Comparison of ENCODE assay signal across 8 cellular contexts in genomic region chr4:39469429-39470077, GRCh38. TPM values are rescaled to one million over a fixed set of nuclear protein-coding genes. Genes with fewer than 3 reads are reported as not detected.
DNase-seq lines count a peak whose midpoint lies in the region; ATAC-seq and TF ChIP-seq lines count a peak whose summit lies in the region.

No MANE protein-coding gene starts in this region.

- peak; percentile 77 for ATAC-seq in GM18909 (IDR thresholded peaks at IDR 0.05; ENCODE audit: poor library complexity, unreplicated experiment)
- peak; percentile 78 for ATAC-seq in HG03196 (IDR thresholded peaks at IDR 0.05; ENCODE audit: unreplicated experiment)
- peak; percentile 80 for ATAC-seq in gastroesophageal sphincter
- ATAC-seq in HG03045 (IDR thresholded peaks at IDR 0.05; ENCODE audit: unreplicated experiment), result no peak

- H3K4me1 ChIP-seq in CD8-positive, alpha-beta memory T cell (ENCODE audit: insufficient read depth, low read length), result peaks cover 4% of the 10 kb centered on the region
- H3K4me1 ChIP-seq in gastroesophageal sphincter, result peaks cover 0 to 4% (median 2%) of the 10 kb centered on the region in 3 donors

- peak in 3 of 5 donors; percentile 11 to 46 (median 44) for DNase-seq in CD8-positive, alpha-beta memory T cell
- DNase-seq in NCI-H446 treated with DMSO at 0.1 percent for 48 hours (lab: John Stamatoyannopoulos, UW), result peak; percentile 59
- no peak for DNase-seq in activated CD4-positive, alpha-beta memory T cell treated with anti-CD3 and anti-CD28 coated beads, Interleukin-2, amount 10 ng/mL, durations not matched to agents 7 days and 5 days
- no peak for DNase-seq in osteocyte (ENCODE audit: extremely low spot score, unreplicated experiment)

- H3K27ac Mint-ChIP-seq in CD8-positive, alpha-beta memory T cell, result peak overlapping the region in 6 of 8 donors; percentile 10 to 42 (median 16)
- peak overlapping the region; percentile 38 for H3K27ac Mint-ChIP-seq in activated CD4-positive, alpha-beta memory T cell treated with anti-CD3 and anti-CD28 coated beads, Interleukin-2, amount 10 ng/mL, durations not matched to agents 7 days and 5 days
- peak overlapping the region; percentile 83 for H3K27ac Mint-ChIP-seq in osteocyte (ENCODE audit: unreplicated experiment)

- no peaks in the 10 kb centered on the region for H3K9me3 ChIP-seq in CD8-positive, alpha-beta memory T cell (ENCODE audit: low read length)
- H3K9me3 ChIP-seq in gastroesophageal sphincter, result no peaks in the 10 kb centered on the region

- H3K36me3 ChIP-seq in CD8-positive, alpha-beta memory T cell (ENCODE audit: insufficient read depth, low read length), result peaks cover 7% of the 10 kb centered on the region
- peaks cover 0 to 63% of the 10 kb centered on the region in 2 donors for H3K36me3 ChIP-seq in gastroesophageal sphincter

- 56 to 58% methylated on average over 4 of the region's 4 CpGs for WGBS in gastroesophageal sphincter (ENCODE audit: low coverage in 1 of 2), 2 donors

- no peak overlapping the region for H3K4me3 ChIP-seq in CD8-positive, alpha-beta memory T cell (ENCODE audit: low read length)
- H3K4me3 ChIP-seq in gastroesophageal sphincter, result no peak overlapping the region

- no peak overlapping the region for H3K4me3 Mint-ChIP-seq in CD8-positive, alpha-beta memory T cell
- H3K4me3 Mint-ChIP-seq in activated CD4-positive, alpha-beta memory T cell treated with anti-CD3 and anti-CD28 coated beads, Interleukin-2, amount 10 ng/mL, durations not matched to agents 7 days and 5 days, result no peak overlapping the region
- no peak overlapping the region for H3K4me3 Mint-ChIP-seq in osteocyte (ENCODE audit: unreplicated experiment)

- no peak for TF ChIP-seq POLR2A in gastroesophageal sphincter (IDR thresholded peaks at IDR 0.05)

- peaks cover 0 to 43% (median 12%) of the 10 kb centered on the region in 3 donors for H3K36me3 Mint-ChIP-seq in CD8-positive, alpha-beta memory T cell
- H3K36me3 Mint-ChIP-seq in activated CD4-positive, alpha-beta memory T cell treated with anti-CD3 and anti-CD28 coated beads, Interleukin-2, amount 10 ng/mL, durations not matched to agents 7 days and 5 days (ENCODE audit: low read depth), result peaks cover 20% of the 10 kb centered on the region
- peaks cover 9% of the 10 kb centered on the region for H3K36me3 Mint-ChIP-seq in osteocyte (ENCODE audit: unreplicated experiment)

- H3K27me3 Mint-ChIP-seq in CD8-positive, alpha-beta memory T cell, result no peaks in the 10 kb centered on the region
- H3K27me3 Mint-ChIP-seq in activated CD4-positive, alpha-beta memory T cell treated with anti-CD3 and anti-CD28 coated beads, Interleukin-2, amount 10 ng/mL, durations not matched to agents 7 days and 5 days, result no peaks in the 10 kb centered on the region
- H3K27me3 Mint-ChIP-seq in osteocyte (ENCODE audit: unreplicated experiment), result no peaks in the 10 kb centered on the region

- TF ChIP-seq CTCF in gastroesophageal sphincter (IDR thresholded peaks at IDR 0.05) (peak; percentile 76 to 90 (median 81)), osteocyte (IDR thresholded peaks at IDR 0.05) (peak; percentile 95)

- peaks cover 0 to 4% (median 1%) of the 10 kb centered on the region in 3 donors for H3K4me1 Mint-ChIP-seq in CD8-positive, alpha-beta memory T cell
- H3K4me1 Mint-ChIP-seq in activated CD4-positive, alpha-beta memory T cell treated with anti-CD3 and anti-CD28 coated beads, Interleukin-2, amount 10 ng/mL, durations not matched to agents 7 days and 5 days, result peaks cover 12% of the 10 kb centered on the region
- H3K4me1 Mint-ChIP-seq in osteocyte (ENCODE audit: unreplicated experiment), result peaks cover 16% of the 10 kb centered on the region

- TF ChIP-seq EP300 in gastroesophageal sphincter (IDR thresholded peaks at IDR 0.05), result no peak

- H3K27me3 ChIP-seq in CD8-positive, alpha-beta memory T cell (ENCODE audit: insufficient read depth, low read length, poor library complexity, severe bottlenecking), result no peaks in the 10 kb centered on the region
- no peaks in the 10 kb centered on the region for H3K27me3 ChIP-seq in gastroesophageal sphincter

- POLR2A ChIA-PET in CD8-positive, alpha-beta memory T cell (lab: Charles Lee), result interaction anchor here (0.5 to 1.5 kb wide), 5 partner anchors 10 to 264 kb away, joined by 3 to 9 read pairs (median 8); partner anchors contain the start of genes LIAS and RPL9
- POLR2A ChIA-PET in activated CD4-positive, alpha-beta memory T cell treated with anti-CD3 and anti-CD28 coated beads, Interleukin-2, amount 10 ng/mL, durations not matched to agents 7 days and 5 days (lab: Charles Lee), result interaction anchor here (0.6 to 3.8 kb wide), 11 partner anchors 11 to 587 kb away, joined by 3 to 24 read pairs (median 3); partner anchors contain the start of genes LIAS, N4BP2, PDS5A and RPL9

- no peaks in the 10 kb centered on the region for H3K9me3 Mint-ChIP-seq in CD8-positive, alpha-beta memory T cell
- no peaks in the 10 kb centered on the region for H3K9me3 Mint-ChIP-seq in activated CD4-positive, alpha-beta memory T cell treated with anti-CD3 and anti-CD28 coated beads, Interleukin-2, amount 10 ng/mL, durations not matched to agents 7 days and 5 days
- no peaks in the 10 kb centered on the region for H3K9me3 Mint-ChIP-seq in osteocyte (ENCODE audit: unreplicated experiment)

- CTCF ChIA-PET in CD8-positive, alpha-beta memory T cell (lab: Charles Lee), result interaction anchor here (0.5 to 1.9 kb wide), 21 partner anchors 9 to 591 kb away, joined by 3 to 14 read pairs (median 3); partner anchors contain the start of genes LIAS, RPL9, SMIM14 and UBE2K
- CTCF ChIA-PET in activated CD4-positive, alpha-beta memory T cell treated with anti-CD3 and anti-CD28 coated beads, Interleukin-2, amount 10 ng/mL, durations not matched to agents 7 days and 5 days (lab: Charles Lee), result interaction anchor here (0.7 to 2.3 kb wide), 24 partner anchors 10 to 710 kb away, joined by 3 to 28 read pairs (median 5); partner anchors contain the start of genes LIAS, PDS5A, RPL9 and SMIM14

- H3K27ac ChIP-seq in CD8-positive, alpha-beta memory T cell (ENCODE audit: low read depth, low read length), result no peak overlapping the region
- peak overlapping the region; percentile 45 to 59 (median 51) for H3K27ac ChIP-seq in gastroesophageal sphincter

RNA-seq across cellular contexts. Expression of gene LIAS, which starts 10.7 kb away (rescaled TPM):
- total RNA-seq in CD8-positive, alpha-beta memory T cell, result 10 to 100 TPM; 34.0 to 38.0 TPM
- polyA plus RNA-seq in CD8-positive, alpha-beta memory T cell, result 13.0 TPM
- 10 to 100 TPM; 13.0 to 14.0 TPM for total RNA-seq in activated CD4-positive, alpha-beta memory T cell treated with anti-CD3 and anti-CD28 coated beads, Interleukin-2, amount 10 ng/mL, durations not matched to agents 7 days and 5 days
- 10 to 100 TPM in 2 of 4 donors, 1 to 10 TPM in 2; 7.8 to 16.8 (median 9.9) TPM for total RNA-seq in gastroesophageal sphincter
- 10.9 and 13.8 TPM in 2 replicates for total RNA-seq in osteocyte

RNA-seq across cellular contexts. Expression of gene RPL9, which starts 10.8 kb away (rescaled TPM):
- total RNA-seq in CD8-positive, alpha-beta memory T cell, result 1,000 to 10,000 TPM; 1,627 to 1,651 TPM
- 1,921 TPM for polyA plus RNA-seq in CD8-positive, alpha-beta memory T cell
- total RNA-seq in activated CD4-positive, alpha-beta memory T cell treated with anti-CD3 and anti-CD28 coated beads, Interleukin-2, amount 10 ng/mL, durations not matched to agents 7 days and 5 days, result 100 to 1,000 TPM; 891 to 916 TPM
- total RNA-seq in gastroesophageal sphincter (1,000 to 10,000 TPM; 1,742 to 7,890 (median 5,202) TPM), osteocyte (1,144 and 1,147 TPM in 2 replicates)

RNA-seq across cellular contexts. Expression of gene UGDH, which starts 57.7 kb away (rescaled TPM):
- 10 to 100 TPM; 26.9 to 34.9 TPM for total RNA-seq in CD8-positive, alpha-beta memory T cell
- polyA plus RNA-seq in CD8-positive, alpha-beta memory T cell, result 30.0 TPM
- total RNA-seq in activated CD4-positive, alpha-beta memory T cell treated with anti-CD3 and anti-CD28 coated beads, Interleukin-2, amount 10 ng/mL, durations not matched to agents 7 days and 5 days, result 10 to 100 TPM; 16.9 to 18.8 TPM
- total RNA-seq in gastroesophageal sphincter (100 to 1,000 TPM in 1 of 4 donors, 10 to 100 TPM in 3; 31.1 to 151 (median 90.0) TPM), osteocyte (192 and 200 TPM in 2 replicates)

Comparison
In these comparisons a context has a peak if more than half of its experiments do, and no peak if none do; other contexts are left out.
1. DNase-seq: peak in CD8-positive, alpha-beta memory T cell (3 of 5) and NCI-H446 treated with DMSO at 0.1 percent for 48 hours (single experiment); none in activated CD4-positive, alpha-beta memory T cell treated with anti-CD3 and anti-CD28 coated beads, Interleukin-2, amount 10 ng/mL, durations not matched to agents 7 days and 5 days (single experiment) and osteocyte (single experiment).
2. H3K27ac Mint-ChIP-seq: peak in every context shown above with its lines; median percentile 83 in osteocyte; 38 in activated CD4-positive, alpha-beta memory T cell treated with anti-CD3 and anti-CD28 coated beads, Interleukin-2, amount 10 ng/mL, durations not matched to agents 7 days and 5 days; 16 in CD8-positive, alpha-beta memory T cell.